Comparison of ENCODE assay signal across 2 cellular contexts in genomic region chr1:36597514-36597913, GRCh38.
TF ChIP-seq lines count a peak whose summit lies in the region.

No MANE protein-coding gene starts in this region.

TF ChIP-seq in HEK293, 187 proteins besides CTCF, POLR2A, EP300 and RAD21 (continued from another document):
- TF ChIP-seq ZNF645 (tag by site-specific recombination; IDR thresholded peaks at IDR 0.05) (no peak), ZSCAN30 (tag by site-specific recombination; IDR thresholded peaks at IDR 0.05) (no peak)
TF ChIP-seq in HEK293: peak in this region for 2.

TF ChIP-seq in H1, 55 proteins besides CTCF, POLR2A, EP300 and RAD21 (continued from another document):
- TF ChIP-seq ATF2 (IDR thresholded peaks at IDR 0.05; ENCODE audit: low read length), result no peak
- no peak for TF ChIP-seq CHD2 (IDR thresholded peaks at IDR 0.05; ENCODE audit: low read length)
- no peak for TF ChIP-seq BCL11A (IDR thresholded peaks at IDR 0.05; ENCODE audit: low read depth in 2 of 2, low read length in 2 of 2)
- no peak for TF ChIP-seq ZNF274 (IDR thresholded peaks at IDR 0.05; ENCODE audit: borderline replicate concordance, extremely low read depth, low read length)
- no peak for TF ChIP-seq RFX5 (IDR thresholded peaks at IDR 0.05; ENCODE audit: borderline replicate concordance, low read depth, low read length)
- no peak for TF ChIP-seq TAF1 (IDR thresholded peaks at IDR 0.05; ENCODE audit: low read depth, low read length)
- no peak for TF ChIP-seq KDM4A (IDR thresholded peaks at IDR 0.05; ENCODE audit: low read depth, low read length, severe bottlenecking)
- no peak for TF ChIP-seq ASH2L (IDR thresholded peaks at IDR 0.05; ENCODE audit: low read length)
- no peak for TF ChIP-seq SP1 (IDR thresholded peaks at IDR 0.05; ENCODE audit: low read depth, low read length)
- TF ChIP-seq CEBPB (IDR thresholded peaks at IDR 0.05; ENCODE audit: low read depth, low read length), result no peak
